ENCODE assay signal across 14 cellular contexts in the genomic region with DNA sequence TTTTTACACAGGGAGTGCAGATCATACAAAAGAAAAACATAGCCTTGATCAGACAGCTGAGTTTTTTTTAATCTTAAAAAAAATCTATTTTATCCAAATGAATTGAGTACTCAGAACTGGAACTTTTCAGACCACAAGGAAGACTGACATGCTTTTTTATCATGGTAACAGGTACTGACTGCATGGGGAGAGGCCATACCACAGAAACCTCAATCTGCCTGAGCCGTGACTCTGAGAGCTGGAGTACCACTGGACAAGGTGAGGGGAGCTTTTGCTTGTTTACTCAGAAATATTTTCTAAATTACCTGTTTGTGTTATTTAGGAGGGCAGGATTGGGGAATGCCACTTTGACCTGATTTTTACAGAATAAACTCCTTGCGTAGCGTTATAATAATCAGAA.
DNase-seq lines count a peak whose midpoint lies in the region; ATAC-seq and TF ChIP-seq lines count a peak whose summit lies in the region.
"Had no signal": no experiment of that assay in that cellular context is flagged by ENCODE, and none has a peak within 500 bp of the region (broad histone marks: within the 10 kb centered on the region; RNA-seq: fewer than 3 reads in every experiment).

No MANE protein-coding gene starts in this region.

- intact Hi-C loops in activated CD8-positive, alpha-beta T cell treated with anti-CD3 and anti-CD28 coated beads for 36 hours (cut with micrococcal nuclease): no loop called here
- intact Hi-C loops in Right ventricle myocardium superior (cut with DNase I): no loop called here

- no peak for ATAC-seq in activated CD8-positive, alpha-beta T cell treated with anti-CD3 and anti-CD28 coated beads for 36 hours
- ATAC-seq in activated CD8-positive, alpha-beta T cell treated with anti-CD3 and anti-CD28 coated beads, Interleukin-2, amount 10 ng/mL, durations not matched to agents 7 days and 5 days: no peak
- ATAC-seq in HG02610 (IDR thresholded peaks at IDR 0.05; ENCODE audit: unreplicated experiment) (peak; percentile 54), HG03342 (IDR thresholded peaks at IDR 0.05; ENCODE audit: unreplicated experiment) (peak; percentile 60), Right ventricle myocardium superior (ENCODE audit: poor library complexity) (no peak)
- ATAC-seq: gastrocnemius medialis, T-helper 17 cell had no signal

- H3K9me3 ChIP-seq in effector memory CD4-positive, alpha-beta T cell (ENCODE audit: control insufficient read depth, low read length): no peaks in the 10 kb centered on the region
- H3K9me3 ChIP-seq: gastrocnemius medialis had no signal

- H3K36me3 Mint-ChIP-seq in activated CD8-positive, alpha-beta T cell treated with anti-CD3 and anti-CD28 coated beads for 36 hours (ENCODE audit: low read depth): no peaks in the 10 kb centered on the region
- no peaks in the 10 kb centered on the region for H3K36me3 Mint-ChIP-seq in activated CD8-positive, alpha-beta T cell treated with anti-CD3 and anti-CD28 coated beads, Interleukin-2, amount 10 ng/mL, durations not matched to agents 7 days and 5 days (ENCODE audit: low read depth)
- H3K36me3 Mint-ChIP-seq: neural progenitor cell had no signal

- H3K36me3 ChIP-seq in effector memory CD4-positive, alpha-beta T cell (ENCODE audit: control insufficient read depth, insufficient read depth, low read length): no peaks in the 10 kb centered on the region
- H3K36me3 ChIP-seq: gastrocnemius medialis, neural progenitor cell had no signal

- no peak overlapping the region for H3K4me3 Mint-ChIP-seq in activated CD8-positive, alpha-beta T cell treated with anti-CD3 and anti-CD28 coated beads for 36 hours
- H3K4me3 Mint-ChIP-seq in activated CD8-positive, alpha-beta T cell treated with anti-CD3 and anti-CD28 coated beads, Interleukin-2, amount 10 ng/mL, durations not matched to agents 7 days and 5 days: no peak overlapping the region
- H3K4me3 Mint-ChIP-seq: neural progenitor cell, T-helper 17 cell had no signal

- DNase-seq in activated CD8-positive, alpha-beta T cell treated with anti-CD3 and anti-CD28 coated beads for 36 hours: no peak
- DNase-seq in activated CD8-positive, alpha-beta T cell treated with anti-CD3 and anti-CD28 coated beads, Interleukin-2, amount 10 ng/mL, durations not matched to agents 7 days and 5 days: no peak
- DNase-seq in Ammon's horn (ENCODE audit: low spot score): no peak
- DNase-seq in HUDEP-2 (lab: John Stamatoyannopoulos, UW; ENCODE audit: unreplicated experiment in 76 of 76): no peak
- no peak for DNase-seq in Right ventricle myocardium superior
- DNase-seq in effector memory CD4-positive, alpha-beta T cell: no peak
- DNase-seq: gastrocnemius medialis, NCI-H1694 treated with DMSO at 0.1 percent for 48 hours, T-helper 17 cell had no signal

- no peak overlapping the region for H3K4me3 ChIP-seq in effector memory CD4-positive, alpha-beta T cell (ENCODE audit: insufficient read depth, low read depth, low read length, poor library complexity, severe bottlenecking)
- H3K4me3 ChIP-seq: gastrocnemius medialis, neural progenitor cell had no signal

- no peaks in the 10 kb centered on the region for H3K9me3 Mint-ChIP-seq in activated CD8-positive, alpha-beta T cell treated with anti-CD3 and anti-CD28 coated beads for 36 hours
- H3K9me3 Mint-ChIP-seq in activated CD8-positive, alpha-beta T cell treated with anti-CD3 and anti-CD28 coated beads, Interleukin-2, amount 10 ng/mL, durations not matched to agents 7 days and 5 days (ENCODE audit: insufficient read depth): no peaks in the 10 kb centered on the region
- H3K9me3 Mint-ChIP-seq: dendritic cell treated with granulocyte-macrophage colony-stimulating factor and Interleukin-4, amounts not matched to agents 40 ng/mL and 50 ng/mL, for 4 days; neural progenitor cell had no signal

- peak; percentile 0 for TF ChIP-seq CTCF in activated CD8-positive, alpha-beta T cell treated with anti-CD3 and anti-CD28 coated beads for 36 hours (IDR thresholded peaks at IDR 0.05)

- POLR2A ChIA-PET in activated CD8-positive, alpha-beta T cell treated with anti-CD3 and anti-CD28 coated beads for 36 hours (lab: Charles Lee): no interaction called here
- POLR2A ChIA-PET in activated CD8-positive, alpha-beta T cell treated with anti-CD3 and anti-CD28 coated beads, Interleukin-2, amount 10 ng/mL, durations not matched to agents 7 days and 5 days (lab: Charles Lee): no interaction called here

- no peaks in the 10 kb centered on the region for H3K4me1 ChIP-seq in effector memory CD4-positive, alpha-beta T cell (ENCODE audit: control insufficient read depth, insufficient read depth, low read length, poor library complexity, severe bottlenecking)
- H3K4me1 ChIP-seq: gastrocnemius medialis, neural progenitor cell had no signal

- H3K27ac ChIP-seq in effector memory CD4-positive, alpha-beta T cell (ENCODE audit: insufficient read depth, low read length, poor library complexity, severe bottlenecking): no peak overlapping the region
- H3K27ac ChIP-seq: 22Rv1, gastrocnemius medialis, neural progenitor cell had no signal

- no peak overlapping the region for H3K27ac Mint-ChIP-seq in activated CD8-positive, alpha-beta T cell treated with anti-CD3 and anti-CD28 coated beads for 36 hours
- H3K27ac Mint-ChIP-seq in activated CD8-positive, alpha-beta T cell treated with anti-CD3 and anti-CD28 coated beads, Interleukin-2, amount 10 ng/mL, durations not matched to agents 7 days and 5 days: no peak overlapping the region
- H3K27ac Mint-ChIP-seq: dendritic cell treated with granulocyte-macrophage colony-stimulating factor and Interleukin-4, amounts not matched to agents 40 ng/mL and 50 ng/mL, for 4 days; neural progenitor cell; T-helper 17 cell had no signal

- no peaks in the 10 kb centered on the region for H3K27me3 ChIP-seq in effector memory CD4-positive, alpha-beta T cell (replicated peaks; ENCODE audit: control insufficient read depth, insufficient read depth, low read length, poor library complexity, severe bottlenecking)
- H3K27me3 ChIP-seq: neural progenitor cell had no signal

- H3K4me1 Mint-ChIP-seq in activated CD8-positive, alpha-beta T cell treated with anti-CD3 and anti-CD28 coated beads for 36 hours (ENCODE audit: low read depth): no peaks in the 10 kb centered on the region
- no peaks in the 10 kb centered on the region for H3K4me1 Mint-ChIP-seq in activated CD8-positive, alpha-beta T cell treated with anti-CD3 and anti-CD28 coated beads, Interleukin-2, amount 10 ng/mL, durations not matched to agents 7 days and 5 days (ENCODE audit: low read depth)
- H3K4me1 Mint-ChIP-seq: neural progenitor cell, T-helper 17 cell had no signal

- CTCF ChIA-PET in activated CD8-positive, alpha-beta T cell treated with anti-CD3 and anti-CD28 coated beads for 36 hours (lab: Charles Lee): interaction anchor here (1.5 to 1.6 kb wide), 2 partner anchors 16 to 443 kb away, joined by 3 to 7 read pairs; no protein-coding TSS in a partner anchor
- CTCF ChIA-PET in activated CD8-positive, alpha-beta T cell treated with anti-CD3 and anti-CD28 coated beads, Interleukin-2, amount 10 ng/mL, durations not matched to agents 7 days and 5 days (lab: Charles Lee): interaction anchor here (1.4 kb wide), 2 partner anchors 9 to 497 kb away, joined by 3 to 4 read pairs; no protein-coding TSS in a partner anchor

- no peaks in the 10 kb centered on the region for H3K27me3 Mint-ChIP-seq in activated CD8-positive, alpha-beta T cell treated with anti-CD3 and anti-CD28 coated beads for 36 hours
- H3K27me3 Mint-ChIP-seq in activated CD8-positive, alpha-beta T cell treated with anti-CD3 and anti-CD28 coated beads, Interleukin-2, amount 10 ng/mL, durations not matched to agents 7 days and 5 days (ENCODE audit: low read depth): peaks cover 2% of the 10 kb centered on the region
- H3K27me3 Mint-ChIP-seq: T-helper 17 cell had no signal

Comparison
In these comparisons a context has a peak if more than half of its experiments do, and no peak if none do; other contexts are left out.
1. ATAC-seq: peak in HG02610 (single experiment) and HG03342 (single experiment); none in activated CD8-positive, alpha-beta T cell treated with anti-CD3 and anti-CD28 coated beads for 36 hours (single experiment), activated CD8-positive, alpha-beta T cell treated with anti-CD3 and anti-CD28 coated beads, Interleukin-2, amount 10 ng/mL, durations not matched to agents 7 days and 5 days (single experiment) and Right ventricle myocardium superior (single experiment).